20 cellular contexts compared by ENCODE assay signal in genomic region chr15:101004986-101005747, GRCh38.
A peak's percentile ranks its signal among the peaks of the same experiment; 100 is the strongest.
DNase-seq lines count a peak whose midpoint lies in the region; ATAC-seq and TF ChIP-seq lines count a peak whose summit lies in the region.
"Had no signal": no experiment of that assay in that cellular context is flagged by ENCODE, and none has a peak within 500 bp of the region (broad histone marks: within the 10 kb centered on the region; RNA-seq: fewer than 3 reads in every experiment).

No MANE protein-coding gene starts in this region.

- H3K27me3 ChIP-seq in Karpas-422 (ENCODE audit: low read length) (no peaks in the 10 kb centered on the region), suprapubic skin (no peaks in the 10 kb centered on the region)

- DNase-seq in activated CD8-positive, alpha-beta memory T cell treated with anti-CD3 and anti-CD28 coated beads, Interleukin-2, amount 10 ng/mL, durations not matched to agents 7 days and 5 days, result peak; percentile 5
- no peak for DNase-seq in activated CD8-positive, alpha-beta memory T cell treated with anti-CD3 and anti-CD28 coated beads for 24 hours
- DNase-seq in Karpas-422 (no peak), ecto neural progenitor cell (ENCODE audit: low spot score) (peak; percentile 20), suprapubic skin (ENCODE audit: low spot score in 2 of 2) (peak; percentile 30 to 44), substantia nigra (lab: John Stamatoyannopoulos, UW) (no peak)
- DNase-seq: DND-41; IMR-90; NCI-H1048; NCI-H1436 treated with DMSO at 0.1 percent for 48 hours; NCI-H2029; NCI-H2171; NCI-H446; NK-92 treated with Interleukin-12 subunit alpha and Interleukin-12 subunit beta, amount 100 ng/mL, for 24 hours; SHP77 had no signal

- H3K4me3 ChIP-seq in Karpas-422 (ENCODE audit: low read length), result no peak overlapping the region
- no peak overlapping the region for H3K4me3 ChIP-seq in suprapubic skin
- H3K4me3 ChIP-seq: SK-N-MC had no signal

- no peak overlapping the region for H3K9ac ChIP-seq in Karpas-422 (ENCODE audit: low read length)

- no peaks in the 10 kb centered on the region for H3K9me3 ChIP-seq in Karpas-422 (ENCODE audit: low read length)
- no peaks in the 10 kb centered on the region for H3K9me3 ChIP-seq in suprapubic skin

- 94% methylated on average over 10 of the region's 10 CpGs for WGBS in suprapubic skin

- no peaks in the 10 kb centered on the region for H4K20me1 ChIP-seq in Karpas-422 (ENCODE audit: insufficient read depth, low read depth, low read length)

- no peak overlapping the region for H3K4me3 Mint-ChIP-seq in activated CD8-positive, alpha-beta memory T cell treated with anti-CD3 and anti-CD28 coated beads, Interleukin-2, amount 10 ng/mL, durations not matched to agents 7 days and 5 days

- CTCF ChIA-PET in activated CD8-positive, alpha-beta memory T cell treated with anti-CD3 and anti-CD28 coated beads, Interleukin-2, amount 10 ng/mL, durations not matched to agents 7 days and 5 days (lab: Charles Lee), result interaction anchor here (1.0 to 9.3 kb wide), 3 partner anchors 86 to 656 kb away, joined by 3 to 289 read pairs (median 54); partner anchors contain the start of gene LRRK1

- H3K27ac Mint-ChIP-seq in activated CD8-positive, alpha-beta memory T cell treated with anti-CD3 and anti-CD28 coated beads, Interleukin-2, amount 10 ng/mL, durations not matched to agents 7 days and 5 days, result no peak overlapping the region

- H3K4me1 Mint-ChIP-seq in activated CD8-positive, alpha-beta memory T cell treated with anti-CD3 and anti-CD28 coated beads, Interleukin-2, amount 10 ng/mL, durations not matched to agents 7 days and 5 days, result peaks cover 23% of the 10 kb centered on the region

- no peak for TF ChIP-seq CTCF in suprapubic skin (IDR thresholded peaks at IDR 0.05)

- H3K4me1 ChIP-seq in Karpas-422 (ENCODE audit: low read length), result peaks cover 78% of the 10 kb centered on the region
- peaks cover 22% of the 10 kb centered on the region for H3K4me1 ChIP-seq in suprapubic skin

- H3K27ac ChIP-seq in Karpas-422 (ENCODE audit: low read length) (peak overlapping the region; percentile 91), suprapubic skin (no peak overlapping the region), substantia nigra (ENCODE audit: low read depth, low read length, poor library complexity, severe bottlenecking) (no peak overlapping the region)
- H3K27ac ChIP-seq: 22Rv1, HL-60, SK-N-MC had no signal

- H3K36me3 Mint-ChIP-seq in activated CD8-positive, alpha-beta memory T cell treated with anti-CD3 and anti-CD28 coated beads, Interleukin-2, amount 10 ng/mL, durations not matched to agents 7 days and 5 days, result no peaks in the 10 kb centered on the region

- no peaks in the 10 kb centered on the region for H3K9me3 Mint-ChIP-seq in activated CD8-positive, alpha-beta memory T cell treated with anti-CD3 and anti-CD28 coated beads, Interleukin-2, amount 10 ng/mL, durations not matched to agents 7 days and 5 days (ENCODE audit: low read depth)

- no peak for TF ChIP-seq EP300 in suprapubic skin (IDR thresholded peaks at IDR 0.05)

- H3K79me2 ChIP-seq in Karpas-422 (ENCODE audit: low read length), result peaks cover 24% of the 10 kb centered on the region

- H3K4me2 ChIP-seq in Karpas-422 (ENCODE audit: low read depth, low read length, poor library complexity, severe bottlenecking), result no peak overlapping the region

- H3K27me3 Mint-ChIP-seq in activated CD8-positive, alpha-beta memory T cell treated with anti-CD3 and anti-CD28 coated beads, Interleukin-2, amount 10 ng/mL, durations not matched to agents 7 days and 5 days, result peaks cover 39% of the 10 kb centered on the region

- H3K9me2 ChIP-seq in Karpas-422 (replicated peaks; ENCODE audit: insufficient read depth, low read length), result no peaks in the 10 kb centered on the region

- peaks cover 73% of the 10 kb centered on the region for H3K36me3 ChIP-seq in Karpas-422 (ENCODE audit: insufficient read depth, low read length)
- no peaks in the 10 kb centered on the region for H3K36me3 ChIP-seq in suprapubic skin

- no peak for TF ChIP-seq POLR2A in suprapubic skin (IDR thresholded peaks at IDR 0.05)

- ATAC-seq in activated CD8-positive, alpha-beta memory T cell treated with anti-CD3 and anti-CD28 coated beads, Interleukin-2, amount 10 ng/mL, durations not matched to agents 7 days and 5 days, result no peak
- ATAC-seq in GM18519 (IDR thresholded peaks at IDR 0.05; ENCODE audit: low FRiP score, unreplicated experiment) (no peak), HG03521 (IDR thresholded peaks at IDR 0.05; ENCODE audit: unreplicated experiment) (no peak)

- no peak overlapping the region for H2AFZ ChIP-seq in Karpas-422 (ENCODE audit: low read length)

Comparison
In these comparisons a context has a peak if more than half of its experiments do, and no peak if none do; other contexts are left out.
1. DNase-seq: peak in activated CD8-positive, alpha-beta memory T cell treated with anti-CD3 and anti-CD28 coated beads, Interleukin-2, amount 10 ng/mL, durations not matched to agents 7 days and 5 days (single experiment), ecto neural progenitor cell (single experiment) and suprapubic skin (2 of 2); none in activated CD8-positive, alpha-beta memory T cell treated with anti-CD3 and anti-CD28 coated beads for 24 hours (single experiment), Karpas-422 (single experiment) and substantia nigra (0 of 49).